Comparison of ENCODE assay signal across 12 cellular contexts in the genomic region with DNA sequence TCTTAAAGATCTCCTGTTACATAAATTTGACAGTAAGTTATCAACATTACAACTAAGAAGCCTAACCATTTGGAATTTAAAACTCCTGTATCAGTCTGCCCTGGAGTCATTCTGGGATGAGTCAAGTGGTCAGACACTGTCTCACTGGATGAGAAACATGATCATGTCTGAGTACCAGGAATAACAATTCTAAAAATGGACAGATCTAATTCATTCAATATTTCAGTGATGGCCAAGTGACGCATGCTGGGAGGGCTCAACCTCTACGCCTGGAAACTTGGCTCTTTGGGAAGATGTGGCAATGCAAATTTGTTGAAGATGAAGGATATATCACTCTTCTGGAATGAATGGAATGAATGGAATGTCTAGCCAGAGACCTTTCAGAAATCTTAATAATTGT.
A peak's percentile ranks its signal among the peaks of the same experiment; 100 is the strongest.
DNase-seq lines count a peak whose midpoint lies in the region; ATAC-seq and TF ChIP-seq lines count a peak whose summit lies in the region.
"Had no signal": no experiment of that assay in that cellular context is flagged by ENCODE, and none has a peak within 500 bp of the region (broad histone marks: within the 10 kb centered on the region; RNA-seq: fewer than 3 reads in every experiment).

No MANE protein-coding gene starts in this region.

- no peak overlapping the region for H3K4ac ChIP-seq in IMR-90 (ENCODE audit: low read depth, low read length)

- H4K20me1 ChIP-seq in IMR-90 (ENCODE audit: insufficient read depth, low read length) = no peaks in the 10 kb centered on the region

- no peak for TF ChIP-seq POLR2A in IMR-90 (IDR thresholded peaks at IDR 0.05; ENCODE audit: low read depth, low read length)

- H3K23ac ChIP-seq in IMR-90 (ENCODE audit: low read depth, low read length) = no peak overlapping the region

- no peaks in the 10 kb centered on the region for H3K27me3 ChIP-seq in IMR-90 (ENCODE audit: control insufficient read depth, insufficient read depth, low read length)
- H3K27me3 ChIP-seq in left lung = no peaks in the 10 kb centered on the region

- no peak overlapping the region for H3K18ac ChIP-seq in IMR-90 (ENCODE audit: low read depth, low read length)

- H3K79me1 ChIP-seq in IMR-90 (ENCODE audit: low read depth in 1 of 2, low read length in 2 of 2) = no peaks in the 10 kb centered on the region

- no peak overlapping the region for H3K27ac ChIP-seq in IMR-90 (ENCODE audit: insufficient read depth, low read length)
- H3K27ac ChIP-seq in left lung = no peak overlapping the region

- H3K9me1 ChIP-seq in IMR-90 (ENCODE audit: insufficient read depth, low read length) = peaks cover 3% of the 10 kb centered on the region; the same call in 1 of the 2 replicates

- intact Hi-C loops in IMR-90 (cut with micrococcal nuclease) = no loop called here
- intact Hi-C loops in left lung (cut with DNase I) = no loop called here

- no peak overlapping the region for H2AK5ac ChIP-seq in IMR-90 (ENCODE audit: low read depth, low read length)

- H3K9me3 ChIP-seq in IMR-90 (ENCODE audit: control insufficient read depth, insufficient read depth, low read length) (peaks cover 2% of the 10 kb centered on the region; the same call in 1 of the 2 replicates), left lung (peaks cover 0 to 10% of the 10 kb centered on the region in 2 donors)

- no peak overlapping the region for H4K8ac ChIP-seq in IMR-90 (ENCODE audit: low read depth in 2 of 2, low read length in 2 of 2)

- in situ Hi-C loops in IMR-90 (cut with MboI; ENCODE audit: low sequenced_read_pairs) = no loop called here

- no peak overlapping the region for H2AFZ ChIP-seq in IMR-90 (replicated peaks; ENCODE audit: low read length, poor library complexity)

- TF ChIP-seq CTCF in AG04449 (IDR thresholded peaks at IDR 0.05; ENCODE audit: insufficient read depth, low read length, missing control alignments) = no peak
- TF ChIP-seq CTCF in IMR-90 (conservative IDR thresholded peaks at IDR 0.05; ENCODE audit: low read depth, low read length) = no peak
- TF ChIP-seq CTCF in left lung (IDR thresholded peaks at IDR 0.05) = no peak

- CTCF ChIA-PET in AG04449 (lab: Yijun Ruan, JAX) (no interaction called here), IMR-90 (lab: Yijun Ruan, JAX) (no interaction called here)

- no peak overlapping the region for H2AK9ac ChIP-seq in IMR-90 (replicated peaks; ENCODE audit: low read depth, low read length, poor library complexity)

- H3K14ac ChIP-seq in IMR-90 (replicated peaks; ENCODE audit: low read depth, low read length) = no peak overlapping the region

- H2BK15ac ChIP-seq in IMR-90 (ENCODE audit: low read depth, low read length) = no peak overlapping the region

- no peak overlapping the region for H3K4me2 ChIP-seq in IMR-90 (ENCODE audit: low read depth, low read length)

- H2BK20ac ChIP-seq in IMR-90 (ENCODE audit: low read depth, low read length) = no peak overlapping the region

- peak overlapping the region; percentile 84 for H2BK5ac ChIP-seq in IMR-90 (ENCODE audit: low read depth, low read length, poor library complexity, severe bottlenecking)

- no CpG with 5 or more reads among the region's 2 CpGs for WGBS in IMR-90 (ENCODE audit: extremely low coverage in 2 of 2, insufficient read length in 1 of 2), 2 experiments

- H4K91ac ChIP-seq in IMR-90 (ENCODE audit: insufficient read depth, low read depth, low read length) = no peak overlapping the region

- BruUV-seq in IMR-90 (replicated peaks; lab: Mats Ljungman, UMichigan) = no TSS peak

- H2BK120ac ChIP-seq in IMR-90 (ENCODE audit: low read depth, low read length) = no peak overlapping the region

- DNase-seq in AG04449 (ENCODE audit: low read depth, low spot score) = peak; percentile 98
- peak; percentile 100 for DNase-seq in IMR-90
- peak; percentile 1 for DNase-seq in cerebellar cortex (ENCODE audit: low spot score)
- no peak for DNase-seq in left lung
- no peak for DNase-seq in stimulated activated CD4-positive, alpha-beta T cell treated with anti-CD3 and anti-CD28 coated beads, Interleukin-2, amount 100 ng/mL, for 24 hours
- no peak for DNase-seq in activated naive CD4-positive, alpha-beta T cell treated with Interleukin-2 at 50 U/mL for 16 hours
- no peak for DNase-seq in GF-D8 (lab: John Stamatoyannopoulos, UW)
- DNase-seq: activated CD8-positive, alpha-beta T cell treated with anti-CD3 and anti-CD28 coated beads for 36 hours; amygdala; hypothalamus; NCI-H1417 treated with DMSO at 0.1 percent for 48 hours had no signal

- H3K9ac ChIP-seq in IMR-90 (ENCODE audit: low read depth, low read length) = no peak overlapping the region

- no peaks in the 10 kb centered on the region for H3K36me3 ChIP-seq in IMR-90 (ENCODE audit: control insufficient read depth, insufficient read depth, low read length)
- H3K36me3 ChIP-seq in left lung = no peaks in the 10 kb centered on the region

- no peak overlapping the region for H3K4me3 ChIP-seq in AG04449 (ENCODE audit: low read depth, low read length)
- H3K4me3 ChIP-seq in IMR-90 (ENCODE audit: insufficient read depth, low read depth, low read length) = no peak overlapping the region
- H3K4me3 ChIP-seq in left lung = no peak overlapping the region

- dilution Hi-C loops in IMR-90 (cut with HindIII; ENCODE audit: low sequenced_read_pairs, unreplicated experiment) = no loop called here

- H3K56ac ChIP-seq in IMR-90 (ENCODE audit: extremely low read depth, insufficient read depth, low read length) = no peak overlapping the region

- no peak overlapping the region for H4K5ac ChIP-seq in IMR-90 (ENCODE audit: low read depth, low read length)

- H3K4me1 ChIP-seq in IMR-90 (ENCODE audit: control insufficient read depth, insufficient read depth, low read length) (peaks cover 3% of the 10 kb centered on the region; the same call in 1 of the 2 replicates), left lung (no peaks in the 10 kb centered on the region)

- peak; percentile 97 for ATAC-seq in IMR-90 (ENCODE audit: low read depth)
- peak; percentile 53 for ATAC-seq in left lung
- ATAC-seq in GM18870 (IDR thresholded peaks at IDR 0.05; ENCODE audit: unreplicated experiment) = no peak
- ATAC-seq: activated CD8-positive, alpha-beta T cell treated with anti-CD3 and anti-CD28 coated beads for 36 hours had no signal

- TF ChIP-seq RAD21 in IMR-90 (IDR thresholded peaks at IDR 0.05; ENCODE audit: low read length) = peak; percentile 14; the same call in 1 of the 2 replicates

- POLR2A ChIA-PET in AG04449 (lab: Yijun Ruan, JAX) = no interaction called here
- POLR2A ChIA-PET in IMR-90 (lab: Charles Lee; ENCODE audit: unreplicated experiment) = no interaction called here

TF ChIP-seq in IMR-90, 13 proteins besides CTCF, POLR2A, EP300 and RAD21:
- TF ChIP-seq FOS (IDR thresholded peaks at IDR 0.05; ENCODE audit: low read depth, low read length) (peak; percentile 85), SMC3 (IDR thresholded peaks at IDR 0.05; ENCODE audit: low read depth, low read length) (no peak), ELK1 (IDR thresholded peaks at IDR 0.05; ENCODE audit: borderline replicate concordance, low read depth, low read length) (no peak), MXI1 (IDR thresholded peaks at IDR 0.05; ENCODE audit: borderline replicate concordance, low read depth, low read length) (no peak), RCOR1 (IDR thresholded peaks at IDR 0.05; ENCODE audit: insufficient replicate concordance, low read length) (peak; percentile 75), MAFK (IDR thresholded peaks at IDR 0.05; ENCODE audit: low read depth, low read length) (no peak), MAZ (IDR thresholded peaks at IDR 0.05; ENCODE audit: borderline replicate concordance, low read depth, low read length) (no peak), CHD1 (IDR thresholded peaks at IDR 0.05; ENCODE audit: low read depth, low read length) (no peak), NFE2L2 (IDR thresholded peaks at IDR 0.05; ENCODE audit: low read depth, low read length) (0 out of 2 replicates have a peak, but pooled peaks have one; percentile 10), CEBPB (IDR thresholded peaks at IDR 0.05; ENCODE audit: low read depth, low read length) (peak; percentile 97), RFX5 (IDR thresholded peaks at IDR 0.05; ENCODE audit: low read depth, low read length) (no peak), BHLHE40 (IDR thresholded peaks at IDR 0.05; ENCODE audit: low read depth, low read length) (peak; percentile 22; the same call in 1 of the 2 replicates)
- TF ChIP-seq, protein P1, sequence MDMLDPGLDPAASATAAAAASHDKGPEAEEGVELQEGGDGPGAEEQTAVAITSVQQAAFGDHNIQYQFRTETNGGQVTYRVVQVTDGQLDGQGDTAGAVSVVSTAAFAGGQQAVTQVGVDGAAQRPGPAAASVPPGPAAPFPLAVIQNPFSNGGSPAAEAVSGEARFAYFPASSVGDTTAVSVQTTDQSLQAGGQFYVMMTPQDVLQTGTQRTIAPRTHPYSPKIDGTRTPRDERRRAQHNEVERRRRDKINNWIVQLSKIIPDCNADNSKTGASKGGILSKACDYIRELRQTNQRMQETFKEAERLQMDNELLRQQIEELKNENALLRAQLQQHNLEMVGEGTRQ (IDR thresholded peaks at IDR 0.05; ENCODE audit: low read depth, low read length) = no peak
TF ChIP-seq in IMR-90: peak in this region for 5.

Comparison
In these comparisons a context has a peak if more than half of its experiments do, and no peak if none do; other contexts are left out.
1. DNase-seq: peak in AG04449 (single experiment), IMR-90 (single experiment) and cerebellar cortex (single experiment); none in left lung (0 of 2), stimulated activated CD4-positive, alpha-beta T cell treated with anti-CD3 and anti-CD28 coated beads, Interleukin-2, amount 100 ng/mL, for 24 hours (0 of 2), activated naive CD4-positive, alpha-beta T cell treated with Interleukin-2 at 50 U/mL for 16 hours (single experiment) and GF-D8 (single experiment).